ENCODE assay signal across 15 cellular contexts in genomic region chr3:16475766-16476165, GRCh38.
"Had no signal": no experiment of that assay in that cellular context is flagged by ENCODE, and none has a peak within 500 bp of the region (broad histone marks: within the 10 kb centered on the region; RNA-seq: fewer than 3 reads in every experiment).

No MANE protein-coding gene starts in this region.

- H3K36me3 ChIP-seq: breast epithelium, right atrium auricular region had no signal

- H3K27ac ChIP-seq: breast epithelium, foreskin keratinocyte, right atrium auricular region had no signal

- H3K4me3 Mint-ChIP-seq: activated B cell treated with CpG ODN at 0.5 μM for 24 hours; activated naive CD4-positive, alpha-beta T cell treated with anti-CD3 and anti-CD28 coated beads, Interleukin-2, amount 50 U/mL, for 24 hours had no signal

- H3K27ac Mint-ChIP-seq: activated B cell treated with CpG ODN at 0.5 μM for 24 hours; activated naive CD4-positive, alpha-beta T cell treated with anti-CD3 and anti-CD28 coated beads, Interleukin-2, amount 50 U/mL, for 24 hours had no signal

- H3K27me3 Mint-ChIP-seq: activated B cell treated with CpG ODN at 0.5 μM for 24 hours; activated naive CD4-positive, alpha-beta T cell treated with anti-CD3 and anti-CD28 coated beads, Interleukin-2, amount 50 U/mL, for 24 hours had no signal

- H3K27me3 ChIP-seq: breast epithelium, foreskin keratinocyte, heart right ventricle, right atrium auricular region had no signal

- ATAC-seq: foreskin keratinocyte had no signal

- FAIRE-seq: kidney, small intestine, TTC549 had no signal

- H3K9me3 Mint-ChIP-seq: activated B cell treated with CpG ODN at 0.5 μM for 24 hours; activated naive CD4-positive, alpha-beta T cell treated with anti-CD3 and anti-CD28 coated beads, Interleukin-2, amount 50 U/mL, for 24 hours had no signal

- DNase-seq: activated B cell treated with CpG ODN at 0.5 μM for 24 hours; activated CD4-positive, alpha-beta T cell treated with anti-CD3 and anti-CD28 coated beads, Interleukin-2, amount 50 U/mL, for 1 hour; activated T-cell treated with anti-CD3 and anti-CD28 coated beads for 4 hours; amygdala; foreskin keratinocyte; heart right ventricle; kidney; left ventricle myocardium superior; small intestine; T-helper 2 cell; trophoblast cell had no signal

- H3K4me3 ChIP-seq: breast epithelium, heart right ventricle, right atrium auricular region had no signal

- H3K4me1 ChIP-seq: breast epithelium had no signal
